In genomic region chr9:26463841-26464240, GRCh38 we compare ENCODE assay signal across 31 cellular contexts.
DNase-seq lines count a peak whose midpoint lies in the region; TF ChIP-seq lines count a peak whose summit lies in the region.
"Had no signal": no experiment of that assay in that cellular context is flagged by ENCODE, and none has a peak within 500 bp of the region (broad histone marks: within the 10 kb centered on the region; RNA-seq: fewer than 3 reads in every experiment).

No MANE protein-coding gene starts in this region.

- H3K27me3 Mint-ChIP-seq in neural progenitor cell (ENCODE audit: insufficient read depth, low read depth): peaks cover 3% of the 10 kb centered on the region
- H3K27me3 Mint-ChIP-seq: B cell; CD4-positive, alpha-beta memory T cell; CD4-positive, alpha-beta T cell; CD4-positive, CD25-positive, alpha-beta regulatory T cell; CD8-positive, alpha-beta memory T cell had no signal

- no peaks in the 10 kb centered on the region for H3F3A ChIP-seq in neural progenitor cell (ENCODE audit: low read depth)

- DNase-seq in HAP-1 (ENCODE audit: low spot score in 2 of 2) (peak; percentile 8 to 75), neural progenitor cell (ENCODE audit: low spot score) (peak; percentile 54), COLO829 (ENCODE audit: low spot score) (no peak), RPMI8226 (no peak)
- DNase-seq: 8988T; ACHN; AML-193; BE2C; C1 segment of cervical spinal cord; Caco-2; Calu3; CD4-positive, alpha-beta memory T cell; CD4-positive, alpha-beta T cell; CD4-positive, CD25-positive, alpha-beta regulatory T cell; CD8-positive, alpha-beta memory T cell; CD8-positive, alpha-beta T cell; COR-L47; DMS 273 treated with DMSO at 0.1 percent for 48 hours; DMS153; DMS53; DMS79; DMS79 treated with DMSO at 0.1 percent for 48 hours; DND-41; EL had no signal

- in situ Hi-C loops in HAP-1 (cut with MboI; ENCODE audit: low sequenced_read_pairs): no loop called here

- H3K4me1 ChIP-seq in HAP-1: peaks cover 14% of the 10 kb centered on the region
- H3K4me1 ChIP-seq in neural progenitor cell: peaks cover 8% of the 10 kb centered on the region
- H3K4me1 ChIP-seq: A549; BLaER1; BLaER1 treated with 17β-estradiol and CSF1 and Interleukin-3, amounts not matched to agents 10 nM and 100 nM; Caco-2 had no signal

- H3K9me3 ChIP-seq in HAP-1: no peaks in the 10 kb centered on the region
- no peaks in the 10 kb centered on the region for H3K9me3 ChIP-seq in neural progenitor cell (ENCODE audit: low read depth)
- H3K9me3 ChIP-seq: A549, BE2C, BLaER1, Caco-2 had no signal

- H3K4me3 Mint-ChIP-seq in neural progenitor cell: no peak overlapping the region
- H3K4me3 Mint-ChIP-seq: B cell; CD14-positive monocyte; CD4-positive, alpha-beta memory T cell; CD4-positive, alpha-beta T cell; CD4-positive, CD25-positive, alpha-beta regulatory T cell; CD8-positive, alpha-beta memory T cell; CD8-positive, alpha-beta T cell had no signal

- no peaks in the 10 kb centered on the region for H3K36me3 Mint-ChIP-seq in neural progenitor cell
- H3K36me3 Mint-ChIP-seq: CD14-positive monocyte; CD4-positive, alpha-beta memory T cell; CD4-positive, CD25-positive, alpha-beta regulatory T cell; CD8-positive, alpha-beta memory T cell; CD8-positive, alpha-beta T cell had no signal

- no peak overlapping the region for H3K27ac Mint-ChIP-seq in neural progenitor cell
- H3K27ac Mint-ChIP-seq: B cell; CD14-positive monocyte; CD4-positive, alpha-beta memory T cell; CD4-positive, alpha-beta T cell; CD4-positive, CD25-positive, alpha-beta regulatory T cell; CD8-positive, alpha-beta memory T cell; CD8-positive, alpha-beta T cell had no signal

- H3K4me2 ChIP-seq in neural progenitor cell: no peak overlapping the region
- H3K4me2 ChIP-seq: A549; BLaER1; BLaER1 treated with 17β-estradiol and CSF1 and Interleukin-3, amounts not matched to agents 10 nM and 100 nM had no signal

- no peaks in the 10 kb centered on the region for H4K20me1 ChIP-seq in neural progenitor cell (ENCODE audit: low read depth)
- H4K20me1 ChIP-seq: BLaER1; BLaER1 treated with 17β-estradiol and CSF1 and Interleukin-3, amounts not matched to agents 10 nM and 100 nM had no signal

- peaks cover 3% of the 10 kb centered on the region for H3K4me1 Mint-ChIP-seq in neural progenitor cell
- H3K4me1 Mint-ChIP-seq: B cell; CD14-positive monocyte; CD4-positive, alpha-beta memory T cell; CD4-positive, CD25-positive, alpha-beta regulatory T cell; CD8-positive, alpha-beta memory T cell had no signal

- H3K9me3 Mint-ChIP-seq in neural progenitor cell: no peaks in the 10 kb centered on the region

- H3K4me3 ChIP-seq in HAP-1 (no peak overlapping the region), neural progenitor cell (no peak overlapping the region)
- H3K4me3 ChIP-seq: A549; BLaER1; BLaER1 treated with 17β-estradiol and CSF1 and Interleukin-3, amounts not matched to agents 10 nM and 100 nM had no signal

- no peak for TF ChIP-seq CTCF in neural progenitor cell (IDR thresholded peaks at IDR 0.05)

- no peaks in the 10 kb centered on the region for H3K36me3 ChIP-seq in HAP-1 (replicated peaks)
- H3K36me3 ChIP-seq in neural progenitor cell: no peaks in the 10 kb centered on the region
- H3K36me3 ChIP-seq: BE2C; BLaER1; BLaER1 treated with 17β-estradiol and CSF1 and Interleukin-3, amounts not matched to agents 10 nM and 100 nM had no signal

- no peak overlapping the region for H2AFZ ChIP-seq in neural progenitor cell (replicated peaks)

- no peak overlapping the region for H3K9ac ChIP-seq in neural progenitor cell
- H3K9ac ChIP-seq: BLaER1; BLaER1 treated with 17β-estradiol and CSF1 and Interleukin-3, amounts not matched to agents 10 nM and 100 nM had no signal

- H3K27ac ChIP-seq in neural progenitor cell: no peak overlapping the region
- H3K27ac ChIP-seq: 22Rv1; A549; BLaER1; BLaER1 treated with 17β-estradiol and CSF1 and Interleukin-3, amounts not matched to agents 10 nM and 100 nM; C4-2B had no signal

- H3K79me2 ChIP-seq in neural progenitor cell (ENCODE audit: low read depth): no peaks in the 10 kb centered on the region

- no peaks in the 10 kb centered on the region for H3K27me3 ChIP-seq in HAP-1 (ENCODE audit: low read depth)
- no peaks in the 10 kb centered on the region for H3K27me3 ChIP-seq in neural progenitor cell
- H3K27me3 ChIP-seq: BE2C; BLaER1; BLaER1 treated with 17β-estradiol and CSF1 and Interleukin-3, amounts not matched to agents 10 nM and 100 nM had no signal

Comparison
In these comparisons a context has a peak if more than half of its experiments do, and no peak if none do; other contexts are left out.
1. DNase-seq: peak in HAP-1 (2 of 2) and neural progenitor cell (single experiment); none in COLO829 (single experiment) and RPMI8226 (single experiment).